15 cellular contexts compared by ENCODE assay signal in genomic region chr4:11004818-11005217, GRCh38.
DNase-seq lines count a peak whose midpoint lies in the region; ATAC-seq and TF ChIP-seq lines count a peak whose summit lies in the region.
"Had no signal": no experiment of that assay in that cellular context is flagged by ENCODE, and none has a peak within 500 bp of the region (broad histone marks: within the 10 kb centered on the region; RNA-seq: fewer than 3 reads in every experiment).

No MANE protein-coding gene starts in this region.

- CTCF ChIA-PET in HEK293 (lab: Yijun Ruan, JAX) = no interaction called here
- CTCF ChIA-PET in WTC11 (lab: Charles Lee) = interaction anchor here (0.6 kb wide), 1 partner anchor 349 kb away, joined by 5 read pairs; no protein-coding TSS in a partner anchor

- POLR2A ChIA-PET in HEK293 (lab: Yijun Ruan, JAX) (no interaction called here), WTC11 (lab: Charles Lee) (no interaction called here)

- H3F3A ChIP-seq in DOHH2 (ENCODE audit: control insufficient read depth, insufficient read depth) = no peaks in the 10 kb centered on the region

- H3K36me3 Mint-ChIP-seq in WTC11 = peaks cover 48% of the 10 kb centered on the region
- H3K36me3 Mint-ChIP-seq in chondrocyte (ENCODE audit: low read depth) = no peaks in the 10 kb centered on the region

- peaks cover 26% of the 10 kb centered on the region for H3K4me1 ChIP-seq in DOHH2 (ENCODE audit: control insufficient read depth, low read length)
- H3K4me1 ChIP-seq in HEK293 (ENCODE audit: control insufficient read depth, insufficient read depth, low read length) = no peaks in the 10 kb centered on the region

- no peaks in the 10 kb centered on the region for H3K9me2 ChIP-seq in DOHH2 (replicated peaks; ENCODE audit: control insufficient read depth, low read length)

- no peak for DNase-seq in WTC11 (ENCODE audit: low spot score)
- DNase-seq in iPS-NIHi11 (ENCODE audit: low spot score) = peak; percentile 18
- no peak for DNase-seq in chondrocyte (ENCODE audit: low spot score)
- DNase-seq: 8988T; ACHN; C1 segment of cervical spinal cord; CD4-positive, alpha-beta T cell; DMS79; GF-D8; GM23248 had no signal

- peak overlapping the region; percentile 17 for H3K4me3 ChIP-seq in DOHH2 (ENCODE audit: low read length)
- H3K4me3 ChIP-seq in HEK293 (ENCODE audit: low read depth, low read length) = no peak overlapping the region
- H3K4me3 ChIP-seq: GM23248 had no signal

- H4K20me1 ChIP-seq in DOHH2 (ENCODE audit: control insufficient read depth, insufficient read depth, low read depth, low read length) = no peaks in the 10 kb centered on the region

- H3K9me3 ChIP-seq in DOHH2 (ENCODE audit: control insufficient read depth, insufficient read depth, low read length) (no peaks in the 10 kb centered on the region), HEK293 (ENCODE audit: control insufficient read depth, insufficient read depth, low read depth, low read length) (no peaks in the 10 kb centered on the region)

- peak overlapping the region; percentile 59 for H3K4me2 ChIP-seq in DOHH2 (ENCODE audit: low read length)

- no peak overlapping the region for H3K27ac Mint-ChIP-seq in WTC11
- H3K27ac Mint-ChIP-seq in chondrocyte (ENCODE audit: unreplicated experiment) = no peak overlapping the region
- H3K27ac Mint-ChIP-seq: CD4-positive, alpha-beta T cell had no signal

- H3K79me2 ChIP-seq in DOHH2 (ENCODE audit: control insufficient read depth, low read length) = no peaks in the 10 kb centered on the region

- H3K4me3 Mint-ChIP-seq in WTC11 (no peak overlapping the region), chondrocyte (ENCODE audit: unreplicated experiment) (no peak overlapping the region)
- H3K4me3 Mint-ChIP-seq: CD4-positive, alpha-beta T cell had no signal

- TF ChIP-seq CTCF in DOHH2 (IDR thresholded peaks at IDR 0.05; ENCODE audit: low read depth, low read length, poor library complexity, severe bottlenecking) = no peak
- no peak for TF ChIP-seq CTCF in HEK293 (tag by site-specific recombination; IDR thresholded peaks at IDR 0.05)
- TF ChIP-seq CTCF in WTC11 (IDR thresholded peaks at IDR 0.05) = no peak
- no peak for TF ChIP-seq CTCF in chondrocyte (IDR thresholded peaks at IDR 0.05)

- peaks cover 2% of the 10 kb centered on the region; the same call in 1 of the 2 replicates for H3K27me3 Mint-ChIP-seq in WTC11 (ENCODE audit: low read depth)
- H3K27me3 Mint-ChIP-seq in chondrocyte (ENCODE audit: low read depth) = no peaks in the 10 kb centered on the region
- H3K27me3 Mint-ChIP-seq: CD4-positive, alpha-beta T cell had no signal

- H3K9me3 Mint-ChIP-seq in WTC11 (peaks cover 81% of the 10 kb centered on the region), chondrocyte (ENCODE audit: low read depth) (peaks cover 16% of the 10 kb centered on the region)
- H3K9me3 Mint-ChIP-seq: CD4-positive, alpha-beta T cell had no signal

- peaks cover 5% of the 10 kb centered on the region for H3K4me1 Mint-ChIP-seq in WTC11
- H3K4me1 Mint-ChIP-seq in chondrocyte (ENCODE audit: low read depth) = no peaks in the 10 kb centered on the region

- ATAC-seq in WTC11 = peak; percentile 60; the same call in 1 of the 2 replicates
- no peak for ATAC-seq in GM21528 (IDR thresholded peaks at IDR 0.05; ENCODE audit: low FRiP score, unreplicated experiment)
- ATAC-seq in GM18909 (IDR thresholded peaks at IDR 0.05; ENCODE audit: poor library complexity, unreplicated experiment) = no peak
- ATAC-seq: HepG2 had no signal

- H3K27me3 ChIP-seq in DOHH2 (ENCODE audit: control insufficient read depth, low read length) = no peaks in the 10 kb centered on the region

- H3K36me3 ChIP-seq in DOHH2 (ENCODE audit: control insufficient read depth, low read length) (no peaks in the 10 kb centered on the region), HEK293 (ENCODE audit: control insufficient read depth in 2 of 2, insufficient read depth in 1 of 2, low read length in 2 of 2) (no peaks in the 10 kb centered on the region)

- peak overlapping the region; percentile 23 for H3K27ac ChIP-seq in DOHH2 (ENCODE audit: low read depth, low read length)
- H3K27ac ChIP-seq in HEK293 (ENCODE audit: extremely low read depth, low read depth, low read length) = no peak overlapping the region
- H3K27ac ChIP-seq: GM23248 had no signal

TF ChIP-seq in HEK293, 187 proteins besides CTCF, POLR2A, EP300 and RAD21:
- TF ChIP-seq HOXC10 (CRISPR knock-in tag; IDR thresholded peaks at IDR 0.05) (no peak), SCRT2 (tag by site-specific recombination; IDR thresholded peaks at IDR 0.05) (peak; percentile 65), TRIM28 (IDR thresholded peaks at IDR 0.05; ENCODE audit: borderline replicate concordance, low read length) (no peak), ZNF843 (tag by site-specific recombination; IDR thresholded peaks at IDR 0.05) (no peak)

TF ChIP-seq in WTC11, 78 proteins besides CTCF, POLR2A, EP300 and RAD21:
- TF ChIP-seq, protein P1, sequence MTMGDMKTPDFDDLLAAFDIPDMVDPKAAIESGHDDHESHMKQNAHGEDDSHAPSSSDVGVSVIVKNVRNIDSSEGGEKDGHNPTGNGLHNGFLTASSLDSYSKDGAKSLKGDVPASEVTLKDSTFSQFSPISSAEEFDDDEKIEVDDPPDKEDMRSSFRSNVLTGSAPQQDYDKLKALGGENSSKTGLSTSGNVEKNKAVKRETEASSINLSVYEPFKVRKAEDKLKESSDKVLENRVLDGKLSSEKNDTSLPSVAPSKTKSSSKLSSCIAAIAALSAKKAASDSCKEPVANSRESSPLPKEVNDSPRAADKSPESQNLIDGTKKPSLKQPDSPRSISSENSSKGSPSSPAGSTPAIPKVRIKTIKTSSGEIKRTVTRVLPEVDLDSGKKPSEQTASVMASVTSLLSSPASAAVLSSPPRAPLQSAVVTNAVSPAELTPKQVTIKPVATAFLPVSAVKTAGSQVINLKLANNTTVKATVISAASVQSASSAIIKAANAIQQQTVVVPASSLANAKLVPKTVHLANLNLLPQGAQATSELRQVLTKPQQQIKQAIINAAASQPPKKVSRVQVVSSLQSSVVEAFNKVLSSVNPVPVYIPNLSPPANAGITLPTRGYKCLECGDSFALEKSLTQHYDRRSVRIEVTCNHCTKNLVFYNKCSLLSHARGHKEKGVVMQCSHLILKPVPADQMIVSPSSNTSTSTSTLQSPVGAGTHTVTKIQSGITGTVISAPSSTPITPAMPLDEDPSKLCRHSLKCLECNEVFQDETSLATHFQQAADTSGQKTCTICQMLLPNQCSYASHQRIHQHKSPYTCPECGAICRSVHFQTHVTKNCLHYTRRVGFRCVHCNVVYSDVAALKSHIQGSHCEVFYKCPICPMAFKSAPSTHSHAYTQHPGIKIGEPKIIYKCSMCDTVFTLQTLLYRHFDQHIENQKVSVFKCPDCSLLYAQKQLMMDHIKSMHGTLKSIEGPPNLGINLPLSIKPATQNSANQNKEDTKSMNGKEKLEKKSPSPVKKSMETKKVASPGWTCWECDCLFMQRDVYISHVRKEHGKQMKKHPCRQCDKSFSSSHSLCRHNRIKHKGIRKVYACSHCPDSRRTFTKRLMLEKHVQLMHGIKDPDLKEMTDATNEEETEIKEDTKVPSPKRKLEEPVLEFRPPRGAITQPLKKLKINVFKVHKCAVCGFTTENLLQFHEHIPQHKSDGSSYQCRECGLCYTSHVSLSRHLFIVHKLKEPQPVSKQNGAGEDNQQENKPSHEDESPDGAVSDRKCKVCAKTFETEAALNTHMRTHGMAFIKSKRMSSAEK (CRISPR knock-in tag; IDR thresholded peaks at IDR 0.05; ENCODE audit: borderline replicate concordance) = no peak
- TF ChIP-seq ZBTB21 (CRISPR knock-in tag; IDR thresholded peaks at IDR 0.05; ENCODE audit: borderline replicate concordance) = no peak
- TF ChIP-seq ATF1 (CRISPR knock-in tag; IDR thresholded peaks at IDR 0.05) = no peak
- TF ChIP-seq, protein P2, sequence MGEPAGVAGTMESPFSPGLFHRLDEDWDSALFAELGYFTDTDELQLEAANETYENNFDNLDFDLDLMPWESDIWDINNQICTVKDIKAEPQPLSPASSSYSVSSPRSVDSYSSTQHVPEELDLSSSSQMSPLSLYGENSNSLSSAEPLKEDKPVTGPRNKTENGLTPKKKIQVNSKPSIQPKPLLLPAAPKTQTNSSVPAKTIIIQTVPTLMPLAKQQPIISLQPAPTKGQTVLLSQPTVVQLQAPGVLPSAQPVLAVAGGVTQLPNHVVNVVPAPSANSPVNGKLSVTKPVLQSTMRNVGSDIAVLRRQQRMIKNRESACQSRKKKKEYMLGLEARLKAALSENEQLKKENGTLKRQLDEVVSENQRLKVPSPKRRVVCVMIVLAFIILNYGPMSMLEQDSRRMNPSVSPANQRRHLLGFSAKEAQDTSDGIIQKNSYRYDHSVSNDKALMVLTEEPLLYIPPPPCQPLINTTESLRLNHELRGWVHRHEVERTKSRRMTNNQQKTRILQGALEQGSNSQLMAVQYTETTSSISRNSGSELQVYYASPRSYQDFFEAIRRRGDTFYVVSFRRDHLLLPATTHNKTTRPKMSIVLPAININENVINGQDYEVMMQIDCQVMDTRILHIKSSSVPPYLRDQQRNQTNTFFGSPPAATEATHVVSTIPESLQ (CRISPR knock-in tag; IDR thresholded peaks at IDR 0.05) = no peak
- TF ChIP-seq CREM (CRISPR knock-in tag; IDR thresholded peaks at IDR 0.05) = no peak
- no peak for TF ChIP-seq NFYB (CRISPR knock-in tag; conservative IDR thresholded peaks at IDR 0.05; ENCODE audit: low read depth)
- no peak for TF ChIP-seq ZNF232 (CRISPR knock-in tag; IDR thresholded peaks at IDR 0.05)
- TF ChIP-seq SP1 (CRISPR knock-in tag; conservative IDR thresholded peaks at IDR 0.05) = no peak
- no peak for TF ChIP-seq ZNF425 (CRISPR knock-in tag; conservative IDR thresholded peaks at IDR 0.05)
- no peak for TF ChIP-seq ZNF423 (CRISPR knock-in tag; IDR thresholded peaks at IDR 0.05)
- TF ChIP-seq ESRRA (CRISPR knock-in tag; IDR thresholded peaks at IDR 0.05; ENCODE audit: borderline replicate concordance) = no peak
